ENCODE assay signal across 9 cellular contexts in genomic region chr1:176515310-176515709, GRCh38. TPM values are rescaled to one million over a fixed set of nuclear protein-coding genes. Genes with fewer than 3 reads are reported as not detected.
DNase-seq lines count a peak whose midpoint lies in the region; ATAC-seq, FAIRE-seq and TF ChIP-seq lines count a peak whose summit lies in the region.
"Had no signal": no experiment of that assay in that cellular context is flagged by ENCODE, and none has a peak within 500 bp of the region (broad histone marks: within the 10 kb centered on the region; RNA-seq: fewer than 3 reads in every experiment).

No MANE protein-coding gene starts in this region.

- no peak for TF ChIP-seq EP300 in SK-N-SH (IDR thresholded peaks at IDR 0.05; ENCODE audit: borderline replicate concordance in 1 of 2, low read depth in 1 of 2, low read length in 1 of 2)

- no peak for TF ChIP-seq RAD21 in SK-N-SH (IDR thresholded peaks at IDR 0.05; ENCODE audit: low read length)

- H3K4me1 ChIP-seq in SK-N-SH (ENCODE audit: control insufficient read depth in 1 of 2, insufficient read depth in 2 of 2, low read depth in 1 of 2, low read length in 1 of 2): peaks cover 0 to 7% of the 10 kb centered on the region in 2 experiments; a peak in 2 of 4 replicates
- H3K4me1 ChIP-seq in PC-3 (ENCODE audit: insufficient read depth, low read length): peaks cover 7% of the 10 kb centered on the region; the same call in 1 of the 2 replicates

- WGBS in SK-N-SH (ENCODE audit: low lambda C conversion rate): 11% methylated on average over 3 of the region's 3 CpGs

- H3K27ac ChIP-seq in SK-N-SH (ENCODE audit: low read depth in 2 of 2, low read length in 1 of 2): no peak overlapping the region
- H3K27ac ChIP-seq in PC-3 (ENCODE audit: low read length): no peak overlapping the region
- H3K27ac ChIP-seq in CD4-positive, alpha-beta T cell (ENCODE audit: low read depth, low read length): no peak overlapping the region

- no peaks in the 10 kb centered on the region for H3F3A ChIP-seq in SK-N-SH (replicated peaks; ENCODE audit: insufficient read depth)
- H3F3A ChIP-seq in PC-3 (ENCODE audit: low read length, unreplicated experiment): no peaks in the 10 kb centered on the region

- intact Hi-C loops in PC-3 (cut with micrococcal nuclease): no loop called here
- intact Hi-C loops in CD4-positive, alpha-beta T cell (cut with DNase I, micrococcal nuclease): no loop called here

- POLR2A ChIA-PET in SK-N-SH (lab: Yijun Ruan, JAX): no interaction called here
- POLR2A ChIA-PET in PC-3 (lab: Charles Lee; ENCODE audit: unreplicated experiment): no interaction called here
- POLR2A ChIA-PET in CD4-positive, alpha-beta T cell (lab: Charles Lee): no interaction called here

- BruUV-seq in PC-3 (replicated peaks; lab: Mats Ljungman, UMichigan): no TSS peak

- H3K27me3 ChIP-seq in SK-N-SH (ENCODE audit: insufficient read depth) (no peaks in the 10 kb centered on the region), PC-3 (ENCODE audit: low read length) (no peaks in the 10 kb centered on the region)
- H3K27me3 ChIP-seq in CD4-positive, alpha-beta T cell (ENCODE audit: control insufficient read depth, insufficient read depth, low read length): no peaks in the 10 kb centered on the region

- H4K20me1 ChIP-seq in SK-N-SH (ENCODE audit: insufficient read depth): no peaks in the 10 kb centered on the region
- H4K20me1 ChIP-seq in PC-3 (ENCODE audit: low read length): no peaks in the 10 kb centered on the region

- no peak overlapping the region for H3K27ac Mint-ChIP-seq in CD4-positive, alpha-beta T cell

- H3K36me3 ChIP-seq in SK-N-SH (replicated peaks in 1 of 2; ENCODE audit: control insufficient read depth in 1 of 2, insufficient read depth in 2 of 2, low read length in 1 of 2): no peaks in the 10 kb centered on the region
- no peaks in the 10 kb centered on the region for H3K36me3 ChIP-seq in PC-3 (ENCODE audit: low read depth, low read length)

- DNase-seq in SK-N-SH (no peak), PC-3 (peak; percentile 71), fibroblast of mammary gland (ENCODE audit: low read depth) (peak; percentile 92), GM12891 (ENCODE audit: insufficient read length, low spot score) (no peak)
- DNase-seq in activated naive CD4-positive, alpha-beta T cell (lab: John Stamatoyannopoulos, UW): no peak
- no peak for DNase-seq in CD4-positive, alpha-beta T cell
- DNase-seq: activated T-cell treated with anti-CD3 and anti-CD28 coated beads, Interleukin-2, amount 50 U/mL, for 48 hours had no signal

- CTCF ChIA-PET in SK-N-SH (lab: Yijun Ruan, JAX): no interaction called here
- CTCF ChIA-PET in PC-3 (lab: Charles Lee): no interaction called here
- CTCF ChIA-PET in CD4-positive, alpha-beta T cell (lab: Charles Lee): no interaction called here

- no peaks in the 10 kb centered on the region for H3K36me3 Mint-ChIP-seq in CD4-positive, alpha-beta T cell (ENCODE audit: low read depth)

- no peak for TF ChIP-seq POLR2A in GM12891 (IDR thresholded peaks at IDR 0.05; ENCODE audit: low read depth, low read length)

- no peaks in the 10 kb centered on the region for H3K27me3 Mint-ChIP-seq in CD4-positive, alpha-beta T cell

- H3K9ac ChIP-seq in SK-N-SH (no peak overlapping the region), PC-3 (ENCODE audit: low read length) (no peak overlapping the region)

- H3K4me2 ChIP-seq in SK-N-SH: no peak overlapping the region
- no peak overlapping the region for H3K4me2 ChIP-seq in PC-3 (ENCODE audit: low read length)

- H3K9me2 ChIP-seq in SK-N-SH (no peaks in the 10 kb centered on the region; the same call in 1 of the 2 replicates), PC-3 (replicated peaks; ENCODE audit: low read length) (no peaks in the 10 kb centered on the region)

- peaks cover 2% of the 10 kb centered on the region for H3K9me3 Mint-ChIP-seq in CD4-positive, alpha-beta T cell

- FAIRE-seq in GM12891 (lab: Jason Lieb, UNC): no peak

- no peaks in the 10 kb centered on the region for H3K4me1 Mint-ChIP-seq in CD4-positive, alpha-beta T cell (ENCODE audit: low read depth)

- H3K9me3 ChIP-seq in SK-N-SH (no peaks in the 10 kb centered on the region), PC-3 (ENCODE audit: low read length) (no peaks in the 10 kb centered on the region)
- no peaks in the 10 kb centered on the region for H3K9me3 ChIP-seq in CD4-positive, alpha-beta T cell (ENCODE audit: control insufficient read depth, low read length)

- H3K4me3 ChIP-seq in SK-N-SH (ENCODE audit: low read depth in 2 of 2, low read length in 1 of 2) (no peak overlapping the region), PC-3 (ENCODE audit: low read length) (no peak overlapping the region), fibroblast of mammary gland (ENCODE audit: control insufficient read depth, low read depth, low read length) (no peak overlapping the region)

- H3K4me3 Mint-ChIP-seq in CD4-positive, alpha-beta T cell: no peak overlapping the region

- no peaks in the 10 kb centered on the region for H3K79me2 ChIP-seq in SK-N-SH (ENCODE audit: insufficient read depth)
- no peaks in the 10 kb centered on the region for H3K79me2 ChIP-seq in PC-3 (ENCODE audit: low read length)

- ATAC-seq in SK-N-SH treated with all-trans-retinoic acid at 6 μM for 48 hours (no peak), PC-3 (no peak), HG02938 (IDR thresholded peaks at IDR 0.05; ENCODE audit: unreplicated experiment) (no peak)
- ATAC-seq in CD4-positive, alpha-beta T cell (ENCODE audit: poor library complexity): no peak

- no peak for TF ChIP-seq CTCF in SK-N-SH (IDR thresholded peaks at IDR 0.05)
- no peak for TF ChIP-seq CTCF in PC-3 (conservative IDR thresholded peaks at IDR 0.05; ENCODE audit: low read depth, low read length)
- no peak for TF ChIP-seq CTCF in fibroblast of mammary gland (conservative IDR thresholded peaks at IDR 0.05; ENCODE audit: control insufficient read depth, insufficient read depth, low read depth, low read length)
- no peak for TF ChIP-seq CTCF in CD4-positive, alpha-beta T cell (IDR thresholded peaks at IDR 0.05)

- H2AFZ ChIP-seq in SK-N-SH (ENCODE audit: low read depth) (no peak overlapping the region), PC-3 (ENCODE audit: low read length) (no peak overlapping the region)

TF ChIP-seq in SK-N-SH treated with all-trans-retinoic acid at 6 μM for 48 hours, 23 proteins besides CTCF, POLR2A, EP300 and RAD21 (continues in another document):
- TF ChIP-seq BACH2 (CRISPR knock-in tag; IDR thresholded peaks at IDR 0.05; ENCODE audit: borderline replicate concordance): no peak
- no peak for TF ChIP-seq ZNF70 (CRISPR knock-in tag; IDR thresholded peaks at IDR 0.05)
- no peak for TF ChIP-seq ZNF8 (CRISPR knock-in tag; IDR thresholded peaks at IDR 0.05)
- peak; percentile 79 for TF ChIP-seq ISL1 (CRISPR knock-in tag; IDR thresholded peaks at IDR 0.05)
- 0 out of 2 replicates have a peak, but pooled peaks have one; percentile 6 for TF ChIP-seq SNAI2 (CRISPR knock-in tag; IDR thresholded peaks at IDR 0.05)

TF ChIP-seq in SK-N-SH, 30 proteins besides CTCF, POLR2A, EP300 and RAD21 (continues in another document):
- no peak for TF ChIP-seq SIN3A (IDR thresholded peaks at IDR 0.05; ENCODE audit: borderline replicate concordance, low read depth, low read length)
- TF ChIP-seq MEF2A (IDR thresholded peaks at IDR 0.05; ENCODE audit: borderline replicate concordance, low read depth): no peak
- TF ChIP-seq USF2 (IDR thresholded peaks at IDR 0.05; ENCODE audit: borderline replicate concordance, low read depth, low read length): no peak

TF ChIP-seq in GM12891, 5 proteins besides CTCF, POLR2A, EP300 and RAD21:
- TF ChIP-seq SPI1 (IDR thresholded peaks at IDR 0.05; ENCODE audit: low read depth, low read length): no peak
TF ChIP-seq in GM12891: peak in this region for 0.

RNA-seq across cellular contexts. Expression of gene PAPPA2, which starts 52.3 kb away (rescaled TPM):
- polyA plus RNA-seq in SK-N-SH (2012; rRNA removed): 0.02 and 0.03 TPM in 2 replicates
- under 0.01 and 0.03 TPM in 2 replicates for polyA plus RNA-seq in SK-N-SH (2012; cell fraction: cytosol; rRNA removed)
- 0.02 and 0.04 TPM in 2 replicates for polyA plus RNA-seq in SK-N-SH (2012; cell fraction: nucleus; rRNA removed)
- total RNA-seq in PC-3 (2014; rRNA removed): not detected in 2 replicates
- total RNA-seq in CD4-positive, alpha-beta T cell: not detected
- 0.01 TPM for polyA plus RNA-seq in GM12891 (2012; ENCODE audit: low read depth, missing spikeins)

Comparison
In these comparisons a context has a peak if more than half of its experiments do, and no peak if none do; other contexts are left out.
1. DNase-seq: peak in PC-3 (single experiment) and fibroblast of mammary gland (single experiment); none in SK-N-SH (single experiment), activated naive CD4-positive, alpha-beta T cell (0 of 4), CD4-positive, alpha-beta T cell (0 of 10) and GM12891 (single experiment).